In genomic region chr7:113912881-113913280, GRCh38 we compare ENCODE assay signal across 22 cellular contexts. TPM values are rescaled to one million over a fixed set of nuclear protein-coding genes. Genes with fewer than 3 reads are reported as not detected.
DNase-seq lines count a peak whose midpoint lies in the region; ATAC-seq, FAIRE-seq and TF ChIP-seq lines count a peak whose summit lies in the region.
"Had no signal": no experiment of that assay in that cellular context is flagged by ENCODE, and none has a peak within 500 bp of the region (broad histone marks: within the 10 kb centered on the region; RNA-seq: fewer than 3 reads in every experiment).

No MANE protein-coding gene starts in this region.

- no peaks in the 10 kb centered on the region for H3K79me1 ChIP-seq in H1 (ENCODE audit: low read depth, low read length)

- no peak overlapping the region for H2AK5ac ChIP-seq in H1 (ENCODE audit: low read depth, low read length)

- H3K4me3 ChIP-seq in H1 (ENCODE audit: extremely low read depth in 1 of 4, insufficient read depth in 2 of 4, low read depth in 3 of 4, low read length in 4 of 4) = no peak overlapping the region
- H3K4me3 ChIP-seq: HAP-1 had no signal

- POLR2A ChIA-PET in H1 (lab: Charles Lee; ENCODE audit: partially characterized antibody) = no interaction called here

- H3K56ac ChIP-seq in H1 (replicated peaks; ENCODE audit: insufficient read length, low read depth, low read length) = no peak overlapping the region

- no peak overlapping the region for H2BK12ac ChIP-seq in H1 (ENCODE audit: low read depth, low read length)

- no peaks in the 10 kb centered on the region for H3K36me3 ChIP-seq in H1 (ENCODE audit: control insufficient read depth in 2 of 4, insufficient read depth in 4 of 4, low read length in 3 of 4)
- H3K36me3 ChIP-seq: HAP-1 had no signal

- no peaks in the 10 kb centered on the region for H4K20me1 ChIP-seq in H1 (replicated peaks in 1 of 2; ENCODE audit: control insufficient read depth in 1 of 2, insufficient read depth in 2 of 2, low read length in 2 of 2)

- no peak overlapping the region for H2BK20ac ChIP-seq in H1 (ENCODE audit: low read length)

- no peaks in the 10 kb centered on the region for H3K27me3 ChIP-seq in H1 (replicated peaks in 1 of 4; ENCODE audit: control insufficient read depth in 3 of 4, extremely low read depth in 1 of 4, insufficient read depth in 3 of 4, low read length in 3 of 4)

- H3K4me1 ChIP-seq in H1 (replicated peaks in 1 of 4; ENCODE audit: control insufficient read depth in 3 of 4, insufficient read depth in 4 of 4, low read length in 3 of 4) = no peaks in the 10 kb centered on the region
- H3K4me1 ChIP-seq: HAP-1 had no signal

- no peaks in the 10 kb centered on the region for H3K9me3 ChIP-seq in H1 (ENCODE audit: insufficient read depth in 2 of 2, low read depth in 1 of 2, low read length in 1 of 2)
- H3K9me3 ChIP-seq: HAP-1 had no signal

- no peak for TF ChIP-seq POLR2A in H1 (IDR thresholded peaks at IDR 0.05; ENCODE audit: control extremely low read depth in 1 of 2, low read depth in 2 of 2, low read length in 2 of 2)

- H3K14ac ChIP-seq in H1 (ENCODE audit: insufficient read length) = no peak overlapping the region

- H3K79me2 ChIP-seq in H1 (ENCODE audit: control insufficient read depth in 1 of 2, insufficient read depth in 2 of 2, low read length in 2 of 2) = no peaks in the 10 kb centered on the region

- no peak overlapping the region for H4K5ac ChIP-seq in H1 (ENCODE audit: insufficient read length, low read depth, low read length)

- WGBS in H1 (ENCODE audit: extremely low coverage in 1 of 2, insufficient coverage in 1 of 2, insufficient read length in 1 of 2, insufficient replicate concordance in 2 of 2, low coverage in 1 of 2, low lambda C conversion rate in 2 of 2, missing lambda C conversion rate in 1 of 2), 2 experiments = 91% methylated on average over 6 of the region's 6 CpGs; no CpG with 5 or more reads in 1 of the 2 experiments

- CTCF ChIA-PET in H1 (lab: Charles Lee; ENCODE audit: partially characterized antibody) = interaction anchor here (1.0 kb wide), 1 partner anchor 45 kb away, joined by 3 read pairs; no protein-coding TSS in a partner anchor

- no peak overlapping the region for H2BK15ac ChIP-seq in H1 (ENCODE audit: low read length)

- H4K8ac ChIP-seq in H1 (ENCODE audit: extremely low read depth, insufficient read depth, low read length) = no peak overlapping the region

- no peak overlapping the region for H2BK5ac ChIP-seq in H1 (ENCODE audit: low read depth, low read length)

- H3K4ac ChIP-seq in H1 (replicated peaks; ENCODE audit: insufficient read length, low read depth, low read length) = no peak overlapping the region

- no peak overlapping the region for H3K27ac ChIP-seq in H1 (ENCODE audit: low read depth, low read length)
- H3K27ac ChIP-seq: 22Rv1, C4-2B had no signal

- no peak for TF ChIP-seq RAD21 in H1 (IDR thresholded peaks at IDR 0.05 in 1 of 2, conservative IDR thresholded peaks at IDR 0.05 in 1 of 2; ENCODE audit: low read depth in 2 of 2, low read length in 2 of 2)

- no peak overlapping the region for H3K4me2 ChIP-seq in H1 (ENCODE audit: insufficient read depth in 1 of 2, low read depth in 2 of 2, low read length in 2 of 2)

- FAIRE-seq in H1 (lab: Jason Lieb, UNC) = no peak
- FAIRE-seq: HTR-8/SVneo had no signal

- no peak for TF ChIP-seq EP300 in H1 (IDR thresholded peaks at IDR 0.05; ENCODE audit: borderline replicate concordance in 1 of 2, low read depth in 2 of 2, low read length in 2 of 2)

- DNase-seq in DMS 273 (lab: John Stamatoyannopoulos, UW; ENCODE audit: unreplicated experiment) = peak; percentile 75
- no peak for DNase-seq in DMS 273 treated with DMSO at 0.1 percent for 48 hours (lab: John Stamatoyannopoulos, UW)
- DNase-seq in LHCN-M2 (ENCODE audit: low read depth) = peak; percentile 3
- no peak for DNase-seq in H1 (ENCODE audit: low read depth in 1 of 2, low spot score in 2 of 2)
- peak; percentile 74 for DNase-seq in myocyte (ENCODE audit: low read depth)
- no peak for DNase-seq in HUDEP-2 (lab: John Stamatoyannopoulos, UW; ENCODE audit: unreplicated experiment in 76 of 76)
- no peak for DNase-seq in ecto neural progenitor cell (ENCODE audit: low spot score)
- DNase-seq: AML-193, DND-41, Kasumi-1, MM.1S, NCI-H1105, NCI-H2107, NCI-H526 treated with DMSO at 0.1 percent for 48 hours, SHP77 treated with DMSO at 0.1 percent for 48 hours had no signal

- no peak overlapping the region for H4K91ac ChIP-seq in H1 (replicated peaks; ENCODE audit: insufficient read length, low read length)

- H3K18ac ChIP-seq in H1 (ENCODE audit: extremely low read depth, low read length) = no peak overlapping the region

- no peak for TF ChIP-seq CTCF in H1 (IDR thresholded peaks at IDR 0.05; ENCODE audit: control extremely low read depth in 1 of 3, insufficient read depth in 1 of 3, low read depth in 1 of 3, low read length in 3 of 3)

- no peak overlapping the region for H2BK120ac ChIP-seq in H1 (replicated peaks; ENCODE audit: low read depth, low read length)

- no peak overlapping the region for H3K23ac ChIP-seq in H1 (ENCODE audit: insufficient read length)

- no peaks in the 10 kb centered on the region for H3K23me2 ChIP-seq in H1 (ENCODE audit: low read depth, low read length)

- no peak overlapping the region for H3K9ac ChIP-seq in H1 (replicated peaks in 1 of 4; ENCODE audit: extremely low read depth in 1 of 4, low read depth in 3 of 4, low read length in 3 of 4)

- H2AFZ ChIP-seq in H1 (ENCODE audit: low read length) = 0 out of 2 replicates have a peak overlapping the region, but pooled peaks have one; percentile 22

- ATAC-seq in GM18867 (IDR thresholded peaks at IDR 0.05; ENCODE audit: unreplicated experiment) = no peak

TF ChIP-seq in H1, 55 proteins besides CTCF, POLR2A, EP300 and RAD21:
- no peak for TF ChIP-seq HDAC2 (IDR thresholded peaks at IDR 0.05; ENCODE audit: borderline replicate concordance in 1 of 2, low read depth in 2 of 2, low read length in 2 of 2)
- TF ChIP-seq RFX5 (IDR thresholded peaks at IDR 0.05; ENCODE audit: borderline replicate concordance, low read depth, low read length) = no peak
- no peak for TF ChIP-seq TEAD4 (IDR thresholded peaks at IDR 0.05; ENCODE audit: low read depth, low read length)

RNA-seq across cellular contexts. Expression of gene PPP1R3A, which starts 5.9 kb away (rescaled TPM):
- total RNA-seq in LHCN-M2 (2014; rRNA removed) = not detected in 2 replicates
- not detected for polyA plus RNA-seq in LHCN-M2 (2012)
- total RNA-seq in H1 (2021; fragmentation: NEBNext Ultra II Directional; extraction: Animal tissue kit (Norgen Biotek cat#: 25700)) = not detected in 2 replicates
- polyA plus RNA-seq in H1 (2011; rRNA removed) = not detected in 2 replicates
- not detected for polyA plus RNA-seq in H1 (2011; cell fraction: cytosol; rRNA removed)
- polyA plus RNA-seq in H1 (2011; cell fraction: nucleus; rRNA removed) = not detected
- not detected in 4 replicates for polyA plus RNA-seq in H1 (2012, experiment 1 of 2)
- polyA plus RNA-seq in H1 (2012, experiment 2 of 2) = not detected
- 0.02 TPM for polyA plus RNA-seq in H1 (2013, experiment 1 of 2)
- 0.02 TPM for polyA plus RNA-seq in H1 (2013, experiment 2 of 2)
- polyA minus RNA-seq in H1 (2011; rRNA and poly(A)+ RNA removed) = not detected in 2 replicates
- not detected for polyA minus RNA-seq in H1 (2011; cell fraction: cytosol; rRNA and poly(A)+ RNA removed)
- not detected for polyA minus RNA-seq in H1 (2011; cell fraction: nucleus; rRNA and poly(A)+ RNA removed)
- 6.9 and 11.6 TPM in 2 replicates for total RNA-seq in myocyte
- 0.13 TPM for polyA plus RNA-seq in myocyte (2012)
- total RNA-seq: G401, OCI-LY7 had no signal

Comparison
In these comparisons a context has a peak if more than half of its experiments do, and no peak if none do; other contexts are left out.
1. DNase-seq: peak in DMS 273 (single experiment), LHCN-M2 (single experiment) and myocyte (single experiment); none in DMS 273 treated with DMSO at 0.1 percent for 48 hours (single experiment), H1 (0 of 2), HUDEP-2 (0 of 76) and ecto neural progenitor cell (single experiment).